8 cellular contexts compared by ENCODE assay signal in the genomic region with DNA sequence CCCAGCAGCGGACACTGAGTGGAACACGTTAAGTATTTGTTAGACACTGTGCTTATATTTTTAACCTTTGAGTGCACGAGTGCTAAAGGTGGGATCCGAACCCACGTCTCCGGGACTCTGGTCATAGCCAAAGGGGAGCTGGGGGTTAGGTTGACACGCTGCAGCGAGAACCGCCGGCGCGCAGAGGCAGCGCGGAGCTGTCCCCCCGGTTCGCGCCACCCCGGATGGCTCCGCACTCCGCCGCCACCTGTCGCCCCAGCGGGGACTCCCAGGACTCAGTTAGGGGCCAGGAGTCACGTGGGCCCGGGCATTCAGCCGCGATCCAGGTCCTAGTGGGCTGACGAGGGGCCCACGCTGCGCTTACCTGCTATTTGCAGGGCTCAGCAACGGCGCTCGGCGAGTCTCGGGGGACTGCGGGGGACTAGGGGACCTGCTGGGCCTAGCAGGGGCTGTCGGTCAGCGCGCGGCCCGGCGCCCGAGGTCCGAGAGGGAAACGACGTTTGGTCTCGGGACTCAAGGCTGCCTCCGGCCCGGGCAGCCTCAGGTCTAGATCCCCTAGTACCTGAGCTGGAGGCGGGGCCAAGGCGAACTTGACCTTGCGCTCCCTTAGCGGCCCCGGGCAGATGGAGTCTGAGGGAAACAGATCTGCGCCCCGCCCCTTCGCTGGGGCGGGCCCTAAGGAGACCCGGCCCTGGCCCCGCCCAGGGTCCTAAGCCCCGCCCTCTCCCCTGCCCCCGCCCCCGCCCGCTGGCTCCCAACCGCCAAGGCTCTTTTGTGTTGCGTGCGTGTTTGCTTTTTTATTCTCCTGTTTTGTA. TPM values are rescaled to one million over a fixed set of nuclear protein-coding genes. Genes with fewer than 3 reads are reported as not detected.
DNase-seq lines count a peak whose midpoint lies in the region; ATAC-seq and TF ChIP-seq lines count a peak whose summit lies in the region.

A gene (minus strand): TSS at position 632 of the 815 bp plus-strand sequence. CDS start 50,248 bp downstream, outside the sequence.

- H3K27ac ChIP-seq in SJSA1: no peak within 1 kb of the TSS
- H3K27ac ChIP-seq in tibial nerve: peak within 1 kb of the TSS in 3 of 4 donors; percentile 65 to 81 (median 78)

- DNase-seq in DMS 273 (lab: John Stamatoyannopoulos, UW; ENCODE audit: unreplicated experiment): peak; percentile 99
- DNase-seq in KBM-7: peak; percentile 84
- DNase-seq in SJSA1 (ENCODE audit: low read depth in 1 of 2, low spot score in 2 of 2): peak in 1 of 2 experiments; percentile 22
- peak; percentile 64 for DNase-seq in activated naive CD8-positive, alpha-beta T cell treated with anti-CD3 and anti-CD28 coated beads, Interleukin-2, amount 50 U/mL, for 16 hours (ENCODE audit: low read depth, low spot score)
- peak; percentile 91 for DNase-seq in left cardiac atrium
- peak; percentile 47 to 97 (median 77) for DNase-seq in posterior cingulate gyrus
- DNase-seq in tibial nerve (ENCODE audit: low spot score in 2 of 2): peak; percentile 67 to 77

- intact Hi-C loops in left cardiac atrium (cut with DNase I): no loop called here
- intact Hi-C loops in posterior cingulate gyrus (cut with DNase I): no loop called here

- in situ Hi-C loops in KBM-7 (cut with MboI; ENCODE audit: low pct_unique_long_range_greater_than_20kb, low sequenced_read_pairs): no loop called here

- ATAC-seq in GM21576 (IDR thresholded peaks at IDR 0.05; ENCODE audit: unreplicated experiment) (peak; percentile 99), left cardiac atrium (peak; percentile 99 to 100)

- 4 to 7% methylated on average over 48 to 52 of the region's 67 CpGs for WGBS in tibial nerve, 2 donors

- peaks cover 5% of the 10 kb centered on the region for H3K27me3 ChIP-seq in SJSA1 (replicated peaks)
- H3K27me3 ChIP-seq in tibial nerve: no peaks in the 10 kb centered on the region

- H3K4me3 ChIP-seq in SJSA1: peak within 1 kb of the TSS; percentile 27
- peak within 1 kb of the TSS; percentile 55 to 99 (median 84) for H3K4me3 ChIP-seq in tibial nerve

- H3K4me1 ChIP-seq in SJSA1 (replicated peaks) (no peaks in the 10 kb centered on the region), tibial nerve (peaks cover 0 to 17% (median 4%) of the 10 kb centered on the region in 4 donors)

- H3K9me3 ChIP-seq in SJSA1 (replicated peaks) (no peaks in the 10 kb centered on the region), tibial nerve (no peaks in the 10 kb centered on the region)

- peak in 1 of 2 donors; percentile 32 for TF ChIP-seq POLR2A in tibial nerve (IDR thresholded peaks at IDR 0.05)

- no peak for TF ChIP-seq CTCF in tibial nerve (IDR thresholded peaks at IDR 0.05)

- peak in 1 of 2 donors; percentile 47 for TF ChIP-seq EP300 in tibial nerve (IDR thresholded peaks at IDR 0.05)

- H3K36me3 ChIP-seq in SJSA1 (no peaks in the 10 kb centered on the region), tibial nerve (no peaks in the 10 kb centered on the region)

RNA-seq across cellular contexts. Expression of the gene that starts here (rescaled TPM):
- total RNA-seq in SJSA1 (2014; rRNA removed; shearing (Covaris generic)): not detected in 2 replicates
- total RNA-seq in left cardiac atrium (10 to 100 TPM; 13.0 to 14.8 TPM), tibial nerve (10 to 100 TPM; 11.0 to 19.4 (median 12.1) TPM)

Comparison
In these comparisons a context has a peak if more than half of its experiments do, and no peak if none do; other contexts are left out.
1. RNA of the gene that starts here (total RNA-seq): 13.0 to 14.8 TPM in left cardiac atrium and 11.0 to 19.4 TPM in tibial nerve; not detected in SJSA1; every median in the first group is over 10 times any median in the second.